8 cellular contexts compared by ENCODE assay signal in the genomic region with DNA sequence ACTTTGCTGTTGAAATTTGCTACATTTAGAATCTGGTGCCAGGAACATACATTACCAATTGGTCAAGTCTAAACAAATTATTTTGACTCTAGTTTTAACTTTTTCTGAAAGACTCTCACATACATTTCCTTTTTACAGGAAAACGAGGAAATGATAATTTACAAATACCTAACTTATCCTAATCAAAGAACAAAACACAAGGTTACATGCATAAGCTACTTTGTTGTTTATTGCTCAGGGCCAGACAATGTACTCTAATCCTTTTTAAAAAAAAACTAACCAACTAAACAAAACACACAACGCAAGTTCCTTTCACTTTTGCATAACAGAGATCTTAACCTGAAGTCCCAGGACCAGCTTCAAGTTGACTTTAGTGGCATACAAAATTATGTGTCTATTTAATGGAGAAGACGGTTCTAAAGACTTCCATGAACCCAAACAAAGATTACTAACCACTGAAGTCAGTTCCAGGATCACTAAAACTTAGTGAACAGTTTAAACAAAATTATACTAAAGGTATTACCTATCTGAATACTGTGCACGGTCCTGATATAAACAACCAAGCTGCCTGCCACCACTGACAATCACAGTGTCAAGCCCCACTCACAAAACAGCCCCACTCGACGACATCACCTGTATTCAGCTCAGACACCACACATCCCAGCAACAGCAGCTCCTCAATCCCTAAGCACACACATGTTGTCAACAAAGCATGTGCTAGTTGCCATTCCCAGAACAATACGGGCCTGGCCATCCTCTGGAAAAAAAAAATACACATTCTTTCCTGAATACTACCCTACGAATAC. TPM values are rescaled to one million over a fixed set of nuclear protein-coding genes. Genes with fewer than 3 reads are reported as not detected.
DNase-seq lines count a peak whose midpoint lies in the region; ATAC-seq, FAIRE-seq and TF ChIP-seq lines count a peak whose summit lies in the region.

No MANE protein-coding gene starts in this region.

- peak overlapping the region; percentile 93 for H3K27ac Mint-ChIP-seq in activated naive CD4-positive, alpha-beta T cell treated with anti-CD3 and anti-CD28 coated beads for 36 hours
- H3K27ac Mint-ChIP-seq in activated T-helper 17 cell treated with anti-CD3 and anti-CD28 coated beads, Interleukin-2, amount 50 U/mL, for 72 hours, result peak overlapping the region; percentile 92

- CTCF ChIA-PET in activated naive CD4-positive, alpha-beta T cell treated with anti-CD3 and anti-CD28 coated beads for 36 hours (lab: Charles Lee), result interaction anchor here (0.6 to 2.4 kb wide), 10 partner anchors 8 to 276 kb away, joined by 3 to 11 read pairs (median 3); no protein-coding TSS in a partner anchor

- TF ChIP-seq CTCF in kidney epithelial cell (IDR thresholded peaks at IDR 0.05; ENCODE audit: insufficient read depth, low read length, poor library complexity, severe bottlenecking) (no peak), testis (IDR thresholded peaks at IDR 0.05) (no peak), GM20000 (IDR thresholded peaks at IDR 0.05; ENCODE audit: extremely low read depth, missing control alignments) (no peak)

- no peaks in the 10 kb centered on the region for H3K9me3 ChIP-seq in testis

- H3K4me3 ChIP-seq in kidney epithelial cell (ENCODE audit: low read depth, low read length), result peak overlapping the region; percentile 96
- H3K4me3 ChIP-seq in testis, result peak overlapping the region; percentile 90 to 99

- intact Hi-C loops in activated naive CD4-positive, alpha-beta T cell treated with anti-CD3 and anti-CD28 coated beads for 36 hours (cut with micrococcal nuclease), result loop anchor here (2.0 to 5.0 kb wide), 3 partner anchors 37 to 697 kb away; partner anchors contain the start of gene ITGA3
- intact Hi-C loops in testis (cut with DNase I; ENCODE audit: low total_unique reads), result no loop called here

- no peak for ATAC-seq in activated T-helper 17 cell treated with anti-CD3 and anti-CD28 coated beads, Interleukin-2, amount 50 U/mL, for 72 hours (replicated peaks)

- peak; percentile 30 for DNase-seq in activated naive CD4-positive, alpha-beta T cell treated with anti-CD3 and anti-CD28 coated beads for 36 hours
- DNase-seq in activated naive CD4-positive, alpha-beta T cell (lab: John Stamatoyannopoulos, UW), result no peak
- DNase-seq in kidney epithelial cell (ENCODE audit: low read depth), result no peak
- no peak for DNase-seq in testis
- DNase-seq in H54 (ENCODE audit: insufficient read length, low spot score), result no peak
- no peak for DNase-seq in GM20000 (ENCODE audit: low spot score)
- DNase-seq in SIG-M5 (lab: John Stamatoyannopoulos, UW), result no peak

- FAIRE-seq in H54 (lab: Jason Lieb, UNC), result no peak

- peak overlapping the region; percentile 90 for H3K4me3 Mint-ChIP-seq in activated naive CD4-positive, alpha-beta T cell treated with anti-CD3 and anti-CD28 coated beads for 36 hours
- peak overlapping the region; percentile 93 for H3K4me3 Mint-ChIP-seq in activated T-helper 17 cell treated with anti-CD3 and anti-CD28 coated beads, Interleukin-2, amount 50 U/mL, for 72 hours

- no peaks in the 10 kb centered on the region for H3K36me3 Mint-ChIP-seq in activated naive CD4-positive, alpha-beta T cell treated with anti-CD3 and anti-CD28 coated beads for 36 hours (ENCODE audit: low read depth)
- H3K36me3 Mint-ChIP-seq in activated T-helper 17 cell treated with anti-CD3 and anti-CD28 coated beads, Interleukin-2, amount 50 U/mL, for 72 hours (ENCODE audit: low read depth), result peaks cover 5% of the 10 kb centered on the region

- H3K27me3 ChIP-seq in kidney epithelial cell (ENCODE audit: control insufficient read depth, insufficient read depth, low read length) (no peaks in the 10 kb centered on the region), testis (no peaks in the 10 kb centered on the region)

- H3K27ac ChIP-seq in testis, result peak overlapping the region in 1 of 2 donors; percentile 95

- 9 to 11% methylated on average over 8 of the region's 8 CpGs for WGBS in testis, 2 donors

- H3K9me3 Mint-ChIP-seq in activated naive CD4-positive, alpha-beta T cell treated with anti-CD3 and anti-CD28 coated beads for 36 hours, result no peaks in the 10 kb centered on the region
- H3K9me3 Mint-ChIP-seq in activated T-helper 17 cell treated with anti-CD3 and anti-CD28 coated beads, Interleukin-2, amount 50 U/mL, for 72 hours, result no peaks in the 10 kb centered on the region

- no peaks in the 10 kb centered on the region for H3K27me3 Mint-ChIP-seq in activated naive CD4-positive, alpha-beta T cell treated with anti-CD3 and anti-CD28 coated beads for 36 hours (ENCODE audit: low read depth)
- H3K27me3 Mint-ChIP-seq in activated T-helper 17 cell treated with anti-CD3 and anti-CD28 coated beads, Interleukin-2, amount 50 U/mL, for 72 hours, result no peaks in the 10 kb centered on the region

- H3K4me1 ChIP-seq in testis, result peaks cover 34% of the 10 kb centered on the region

- TF ChIP-seq POLR2A in testis (IDR thresholded peaks at IDR 0.05), result no peak
- no peak for TF ChIP-seq POLR2A in H54 (IDR thresholded peaks at IDR 0.05; ENCODE audit: low read depth, low read length)

- H3K4me1 Mint-ChIP-seq in activated naive CD4-positive, alpha-beta T cell treated with anti-CD3 and anti-CD28 coated beads for 36 hours (ENCODE audit: low read depth), result peaks cover 40% of the 10 kb centered on the region
- peaks cover 41% of the 10 kb centered on the region for H3K4me1 Mint-ChIP-seq in activated T-helper 17 cell treated with anti-CD3 and anti-CD28 coated beads, Interleukin-2, amount 50 U/mL, for 72 hours

- H3K36me3 ChIP-seq in kidney epithelial cell (ENCODE audit: control insufficient read depth, insufficient read depth, low read length) (no peaks in the 10 kb centered on the region), testis (ENCODE audit: low read depth, missing control alignments) (no peaks in the 10 kb centered on the region)

RNA-seq across cellular contexts. Expression of gene ZNF652, which starts 1.9 kb away (rescaled TPM):
- total RNA-seq in activated naive CD4-positive, alpha-beta T cell treated with anti-CD3 and anti-CD28 coated beads for 36 hours, result 1 to 10 TPM; 5.5 to 5.8 TPM
- 10 to 100 TPM; 10.7 to 13.1 TPM for total RNA-seq in activated T-helper 17 cell treated with anti-CD3 and anti-CD28 coated beads, Interleukin-2, amount 50 U/mL, for 72 hours
- 20.7 and 21.4 TPM in 2 replicates for total RNA-seq in kidney epithelial cell
- 10 to 100 TPM; 51.2 to 62.3 TPM for total RNA-seq in testis
- polyA plus RNA-seq in testis (ENCODE audit: insufficient read depth, low read depth, low replicate concordance), result 32.3 TPM

RNA-seq across cellular contexts. Expression of gene PHB1, which starts 54.5 kb away (rescaled TPM):
- 100 to 1,000 TPM; 390 to 404 TPM for total RNA-seq in activated naive CD4-positive, alpha-beta T cell treated with anti-CD3 and anti-CD28 coated beads for 36 hours
- total RNA-seq in activated T-helper 17 cell treated with anti-CD3 and anti-CD28 coated beads, Interleukin-2, amount 50 U/mL, for 72 hours, result 100 to 1,000 TPM; 122 to 332 TPM
- total RNA-seq in kidney epithelial cell, result 137 and 143 TPM in 2 replicates
- 100 to 1,000 TPM in 1 of 2 donors, 10 to 100 TPM in 1; 69.1 to 103 TPM for total RNA-seq in testis
- 95.1 TPM for polyA plus RNA-seq in testis (ENCODE audit: insufficient read depth, low read depth, low replicate concordance)
